In the genomic region with DNA sequence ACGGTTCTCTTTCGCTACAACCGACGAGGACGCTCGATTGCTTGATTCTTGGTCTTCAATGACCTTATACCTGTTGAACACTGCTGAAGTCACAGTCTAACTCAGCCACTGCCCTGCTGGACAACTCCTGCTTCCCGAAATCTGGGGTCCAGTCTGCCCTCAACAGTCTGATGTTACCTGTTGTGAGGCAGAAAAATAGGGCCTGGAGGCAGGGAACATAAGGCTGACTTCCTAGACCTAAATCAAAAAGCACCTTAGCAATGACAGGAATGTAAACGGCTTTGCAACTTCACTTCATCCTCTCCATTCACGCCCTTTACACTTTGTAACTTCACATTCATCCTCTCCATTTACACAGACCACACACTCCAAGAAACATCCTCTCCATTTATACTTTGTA, we compare ENCODE assay signal across 8 cellular contexts. TPM values are rescaled to one million over a fixed set of nuclear protein-coding genes. Genes with fewer than 3 reads are reported as not detected.
A peak's percentile ranks its signal among the peaks of the same experiment; 100 is the strongest.
DNase-seq lines count a peak whose midpoint lies in the region; ATAC-seq and TF ChIP-seq lines count a peak whose summit lies in the region.

No MANE protein-coding gene starts in this region.

- POLR2A ChIA-PET in CD8-positive, alpha-beta T cell (lab: Charles Lee): interaction anchor here (2.3 kb wide), 1 partner anchor 20 kb away, joined by 8 read pairs; no protein-coding TSS in a partner anchor

- H3K4me1 Mint-ChIP-seq in CD8-positive, alpha-beta T cell (ENCODE audit: low read depth): peaks cover 41% of the 10 kb centered on the region
- H3K4me1 Mint-ChIP-seq in neural progenitor cell: peaks cover 25% of the 10 kb centered on the region

- H4K20me1 ChIP-seq in OCI-LY3 (ENCODE audit: insufficient read depth, low read length) (no peaks in the 10 kb centered on the region), neural progenitor cell (ENCODE audit: low read depth) (no peaks in the 10 kb centered on the region)

- peak overlapping the region; percentile 57 for H3K27ac ChIP-seq in CD8-positive, alpha-beta T cell (ENCODE audit: low read depth, low read length)
- no peak overlapping the region for H3K27ac ChIP-seq in OCI-LY3 (ENCODE audit: low read length)
- no peak overlapping the region for H3K27ac ChIP-seq in neural progenitor cell

- H3K9me3 Mint-ChIP-seq in CD8-positive, alpha-beta T cell: no peaks in the 10 kb centered on the region
- H3K9me3 Mint-ChIP-seq in neural progenitor cell: no peaks in the 10 kb centered on the region

- peaks cover 5% of the 10 kb centered on the region for H3K36me3 Mint-ChIP-seq in CD8-positive, alpha-beta T cell
- no peaks in the 10 kb centered on the region for H3K36me3 Mint-ChIP-seq in neural progenitor cell

- peaks cover 26% of the 10 kb centered on the region for H3K4me1 ChIP-seq in CD8-positive, alpha-beta T cell (ENCODE audit: insufficient read depth, low read length)
- peaks cover 32% of the 10 kb centered on the region for H3K4me1 ChIP-seq in OCI-LY3 (ENCODE audit: low read length)
- no peaks in the 10 kb centered on the region for H3K4me1 ChIP-seq in endocrine pancreas (ENCODE audit: control insufficient read depth, insufficient read depth, low read length)
- peaks cover 14% of the 10 kb centered on the region for H3K4me1 ChIP-seq in neural progenitor cell

- no peaks in the 10 kb centered on the region for H3K27me3 ChIP-seq in CD8-positive, alpha-beta T cell (ENCODE audit: insufficient read depth, low read length)
- 0 out of 2 replicates have a peak, but pooled peaks cover 12% of the 10 kb centered on the region for H3K27me3 ChIP-seq in OCI-LY3 (ENCODE audit: low read depth, low read length)
- no peaks in the 10 kb centered on the region for H3K27me3 ChIP-seq in endocrine pancreas (ENCODE audit: control insufficient read depth, insufficient read depth, low read length)
- peaks cover 18% of the 10 kb centered on the region for H3K27me3 ChIP-seq in neural progenitor cell

- H3K4me3 Mint-ChIP-seq in CD8-positive, alpha-beta T cell: peak overlapping the region; percentile 70
- H3K4me3 Mint-ChIP-seq in neural progenitor cell: peak overlapping the region; percentile 88

- H2AFZ ChIP-seq in OCI-LY3 (ENCODE audit: low read depth, low read length) (peak overlapping the region; percentile 94), neural progenitor cell (replicated peaks) (peak overlapping the region; percentile 100)

- CTCF ChIA-PET in CD8-positive, alpha-beta T cell (lab: Charles Lee): interaction anchor here (1.0 to 2.5 kb wide), 3 partner anchors 27 to 75 kb away, joined by 3 to 23 read pairs (median 5); no protein-coding TSS in a partner anchor

- H3K27me3 Mint-ChIP-seq in CD8-positive, alpha-beta T cell (ENCODE audit: low read depth): no peaks in the 10 kb centered on the region
- H3K27me3 Mint-ChIP-seq in neural progenitor cell (ENCODE audit: insufficient read depth, low read depth): peaks cover 17% of the 10 kb centered on the region

- no peaks in the 10 kb centered on the region for H3F3A ChIP-seq in neural progenitor cell (ENCODE audit: low read depth)

- intact Hi-C loops in CD8-positive, alpha-beta T cell (cut with DNase I, micrococcal nuclease): loop anchor here (1.0 to 5.0 kb wide), 12 partner anchors 19 to 453 kb away; a partner anchor contains a TSS

- H3K4me2 ChIP-seq in OCI-LY3 (ENCODE audit: low read length) (peak overlapping the region; percentile 97), neural progenitor cell (peak overlapping the region; percentile 97)

- no peaks in the 10 kb centered on the region for H3K36me3 ChIP-seq in CD8-positive, alpha-beta T cell (ENCODE audit: insufficient read depth, low read length)
- H3K36me3 ChIP-seq in OCI-LY3 (replicated peaks; ENCODE audit: low read depth, low read length) (no peaks in the 10 kb centered on the region), endocrine pancreas (ENCODE audit: control insufficient read depth, insufficient read depth, low read length) (no peaks in the 10 kb centered on the region), neural progenitor cell (no peaks in the 10 kb centered on the region)

- no peaks in the 10 kb centered on the region for H3K9me3 ChIP-seq in CD8-positive, alpha-beta T cell (ENCODE audit: low read length)
- H3K9me3 ChIP-seq in OCI-LY3 (ENCODE audit: insufficient read depth, low read length) (no peaks in the 10 kb centered on the region), endocrine pancreas (ENCODE audit: control insufficient read depth, low read length) (no peaks in the 10 kb centered on the region), neural progenitor cell (ENCODE audit: low read depth) (no peaks in the 10 kb centered on the region)

- TF ChIP-seq CTCF in CD8-positive, alpha-beta T cell (IDR thresholded peaks at IDR 0.05): no peak
- TF ChIP-seq CTCF in OCI-LY3 (IDR thresholded peaks at IDR 0.05; ENCODE audit: low read depth, low read length): no peak
- no peak for TF ChIP-seq CTCF in neural progenitor cell (IDR thresholded peaks at IDR 0.05)

- ATAC-seq in CD8-positive, alpha-beta T cell: no peak

- peak overlapping the region; percentile 45 for H3K27ac Mint-ChIP-seq in CD8-positive, alpha-beta T cell
- peak overlapping the region; percentile 22 for H3K27ac Mint-ChIP-seq in neural progenitor cell

- peak overlapping the region; percentile 53 for H3K4me3 ChIP-seq in CD8-positive, alpha-beta T cell (ENCODE audit: low read depth, low read length)
- H3K4me3 ChIP-seq in OCI-LY3 (ENCODE audit: low read length) (peak overlapping the region; percentile 85), endocrine pancreas (ENCODE audit: control insufficient read depth, insufficient read depth, low read length) (peak overlapping the region; percentile 59), neural progenitor cell (peak overlapping the region; percentile 90)

- H3K9ac ChIP-seq in OCI-LY3 (ENCODE audit: low read length): peak overlapping the region; percentile 51
- H3K9ac ChIP-seq in endocrine pancreas (ENCODE audit: control insufficient read depth, insufficient read depth, low read length): peak overlapping the region; percentile 71
- H3K9ac ChIP-seq in neural progenitor cell: peak overlapping the region; percentile 24

- DNase-seq in CD8-positive, alpha-beta T cell: no peak
- DNase-seq in neural progenitor cell (ENCODE audit: low spot score) (peak; percentile 28), COR-L47 (lab: John Stamatoyannopoulos, UW) (no peak), GF-D8 (lab: John Stamatoyannopoulos, UW) (no peak), NCI-H2227 treated with DMSO at 0.1 percent for 48 hours (lab: John Stamatoyannopoulos, UW) (no peak), SK-N-DZ (ENCODE audit: low spot score) (no peak)

- H3K79me2 ChIP-seq in OCI-LY3 (ENCODE audit: low read length) (no peaks in the 10 kb centered on the region), neural progenitor cell (ENCODE audit: low read depth) (peaks cover 21% of the 10 kb centered on the region)

RNA-seq across cellular contexts. Expression of a gene that starts 0.6 kb away (rescaled TPM):
- total RNA-seq in CD8-positive, alpha-beta T cell: 10 to 100 TPM; 36.9 to 40.7 TPM
- 16.6 and 24.0 TPM in 2 replicates for total RNA-seq in neural progenitor cell (ENCODE audit: low replicate concordance)
- polyA plus RNA-seq in SK-N-DZ (2014; cell fraction: cytosol; rRNA removed): 17.7 and 21.6 TPM in 2 replicates
- 2.6 and 3.6 TPM in 2 replicates for polyA plus RNA-seq in SK-N-DZ (2014; cell fraction: nucleus; rRNA removed)

RNA-seq across cellular contexts. Expression of a gene that starts 19.1 kb away (rescaled TPM):
- total RNA-seq in CD8-positive, alpha-beta T cell: 10 to 100 TPM; 11.4 to 15.7 TPM
- total RNA-seq in neural progenitor cell (ENCODE audit: low replicate concordance): 15.2 and 20.0 TPM in 2 replicates
- 18.7 and 22.4 TPM in 2 replicates for polyA plus RNA-seq in SK-N-DZ (2014; cell fraction: cytosol; rRNA removed)
- polyA plus RNA-seq in SK-N-DZ (2014; cell fraction: nucleus; rRNA removed): 39.2 and 53.2 TPM in 2 replicates

RNA-seq across cellular contexts. Expression of a gene that starts 47.7 kb away (rescaled TPM):
- total RNA-seq in CD8-positive, alpha-beta T cell: not detected
- total RNA-seq in neural progenitor cell (ENCODE audit: low replicate concordance): 0.56 and 2.8 TPM in 2 replicates
- polyA plus RNA-seq in SK-N-DZ (2014; cell fraction: cytosol; rRNA removed): not detected in 2 replicates
- not detected in 2 replicates for polyA plus RNA-seq in SK-N-DZ (2014; cell fraction: nucleus; rRNA removed)
